Comparison of ENCODE assay signal across 9 cellular contexts in genomic region chr4:106201373-106201772, GRCh38.
DNase-seq lines count a peak whose midpoint lies in the region; ATAC-seq and TF ChIP-seq lines count a peak whose summit lies in the region.
"Had no signal": no experiment of that assay in that cellular context is flagged by ENCODE, and none has a peak within 500 bp of the region (broad histone marks: within the 10 kb centered on the region; RNA-seq: fewer than 3 reads in every experiment).

No MANE protein-coding gene starts in this region.

- no peak overlapping the region for H2AFZ ChIP-seq in neural progenitor cell (replicated peaks)

- H3K36me3 ChIP-seq in neural progenitor cell: no peaks in the 10 kb centered on the region

- TF ChIP-seq POLR2A in GM18505 (IDR thresholded peaks at IDR 0.05; ENCODE audit: borderline replicate concordance, extremely low read depth, insufficient read depth, insufficient read length) (no peak), lower leg skin (IDR thresholded peaks at IDR 0.05) (no peak)

- peaks cover 11% of the 10 kb centered on the region for H3K36me3 Mint-ChIP-seq in brain
- H3K36me3 Mint-ChIP-seq in neural progenitor cell: no peaks in the 10 kb centered on the region

- H3K79me2 ChIP-seq in neural progenitor cell (ENCODE audit: low read depth): no peaks in the 10 kb centered on the region

- no peaks in the 10 kb centered on the region for H3K4me1 Mint-ChIP-seq in brain
- no peaks in the 10 kb centered on the region for H3K4me1 Mint-ChIP-seq in neural progenitor cell

- H3K4me3 ChIP-seq in neural progenitor cell (no peak overlapping the region), lower leg skin (ENCODE audit: low read depth, poor library complexity, severe bottlenecking) (no peak overlapping the region)

- peak; percentile 53 to 68 for TF ChIP-seq CTCF in brain (conservative IDR thresholded peaks at IDR 0.05)
- TF ChIP-seq CTCF in neural progenitor cell (IDR thresholded peaks at IDR 0.05): peak; percentile 64
- no peak for TF ChIP-seq CTCF in lower leg skin (IDR thresholded peaks at IDR 0.05)

- no peaks in the 10 kb centered on the region for H3K27me3 Mint-ChIP-seq in brain
- no peaks in the 10 kb centered on the region for H3K27me3 Mint-ChIP-seq in neural progenitor cell (ENCODE audit: insufficient read depth, low read depth)
- H3K27me3 Mint-ChIP-seq: naive B cell had no signal

- no peaks in the 10 kb centered on the region for H3K27me3 ChIP-seq in neural progenitor cell

- no peak overlapping the region for H3K4me2 ChIP-seq in neural progenitor cell

- H4K20me1 ChIP-seq in neural progenitor cell (ENCODE audit: low read depth): no peaks in the 10 kb centered on the region

- ATAC-seq in GM18505 (IDR thresholded peaks at IDR 0.05; ENCODE audit: unreplicated experiment) (no peak), GM18502 (IDR thresholded peaks at IDR 0.05; ENCODE audit: poor library complexity, unreplicated experiment) (no peak)

- no peaks in the 10 kb centered on the region for H3K9me3 ChIP-seq in neural progenitor cell (ENCODE audit: low read depth)

- H3K27ac Mint-ChIP-seq in brain: no peak overlapping the region
- H3K27ac Mint-ChIP-seq in neural progenitor cell: no peak overlapping the region
- H3K27ac Mint-ChIP-seq: naive B cell had no signal

- H3F3A ChIP-seq in neural progenitor cell (ENCODE audit: low read depth): no peaks in the 10 kb centered on the region

- H3K4me3 Mint-ChIP-seq in brain: no peak overlapping the region
- no peak overlapping the region for H3K4me3 Mint-ChIP-seq in neural progenitor cell
- H3K4me3 Mint-ChIP-seq: naive B cell had no signal

- intact Hi-C loops in lower leg skin (cut with DNase I; ENCODE audit: low total_unique reads): no loop called here

- H3K27ac ChIP-seq in neural progenitor cell: no peak overlapping the region

- no peak overlapping the region for H3K9ac ChIP-seq in neural progenitor cell

- no peaks in the 10 kb centered on the region for H3K4me1 ChIP-seq in neural progenitor cell

- peak; percentile 16 for DNase-seq in DMS 273 (lab: John Stamatoyannopoulos, UW; ENCODE audit: unreplicated experiment)
- DNase-seq in DMS 273 treated with DMSO at 0.1 percent for 48 hours (lab: John Stamatoyannopoulos, UW): no peak
- DNase-seq in MV-4-11 (lab: John Stamatoyannopoulos, UW): peak; percentile 8
- DNase-seq in neural progenitor cell (ENCODE audit: low spot score): peak; percentile 2
- no peak for DNase-seq in lower leg skin (ENCODE audit: low spot score in 2 of 2)
- DNase-seq: naive B cell had no signal

- no peaks in the 10 kb centered on the region for H3K9me3 Mint-ChIP-seq in brain
- H3K9me3 Mint-ChIP-seq in neural progenitor cell: no peaks in the 10 kb centered on the region
- H3K9me3 Mint-ChIP-seq: naive B cell had no signal

Comparison
In these comparisons a context has a peak if more than half of its experiments do, and no peak if none do; other contexts are left out.
1. DNase-seq: peak in DMS 273 (single experiment), MV-4-11 (single experiment) and neural progenitor cell (single experiment); none in DMS 273 treated with DMSO at 0.1 percent for 48 hours (single experiment) and lower leg skin (0 of 2).
2. CTCF ChIP-seq: peak in brain (2 of 2) and neural progenitor cell (single experiment); none in lower leg skin (0 of 3).